Comparison of ENCODE assay signal across 14 cellular contexts in genomic region chr1:116693759-116694482, GRCh38. TPM values are rescaled to one million over a fixed set of nuclear protein-coding genes. Genes with fewer than 3 reads are reported as not detected.
DNase-seq lines count a peak whose midpoint lies in the region; ATAC-seq and TF ChIP-seq lines count a peak whose summit lies in the region.
"Had no signal": no experiment of that assay in that cellular context is flagged by ENCODE, and none has a peak within 500 bp of the region (broad histone marks: within the 10 kb centered on the region; RNA-seq: fewer than 3 reads in every experiment).

No MANE protein-coding gene starts in this region.

- POLR2A ChIA-PET in RWPE1 (lab: Yijun Ruan, JAX; ENCODE audit: low non-redundant PET): no interaction called here

- peak overlapping the region; percentile 96 for H3K27ac ChIP-seq in RWPE1
- no peak overlapping the region for H3K27ac ChIP-seq in uterus
- H3K27ac ChIP-seq: hepatocyte had no signal

- no peaks in the 10 kb centered on the region for H3K9me3 ChIP-seq in uterus

- H3K4me3 Mint-ChIP-seq in osteocyte (ENCODE audit: unreplicated experiment): no peak overlapping the region
- H3K4me3 Mint-ChIP-seq: activated naive CD8-positive, alpha-beta T cell treated with anti-CD3 and anti-CD28 coated beads for 36 hours; stimulated activated naive CD8-positive, alpha-beta T cell treated with anti-CD3 and anti-CD28 coated beads, Interleukin-15, amount 100 ng/mL, for 72 hours had no signal

- H3K27me3 ChIP-seq in uterus: no peaks in the 10 kb centered on the region
- H3K27me3 ChIP-seq: hepatocyte had no signal

- H3K4me1 ChIP-seq in uterus: no peaks in the 10 kb centered on the region

- H3K27ac Mint-ChIP-seq in osteocyte (ENCODE audit: unreplicated experiment): peak overlapping the region; percentile 64
- H3K27ac Mint-ChIP-seq: stimulated activated naive CD8-positive, alpha-beta T cell treated with anti-CD3 and anti-CD28 coated beads, Interleukin-15, amount 100 ng/mL, for 72 hours had no signal

- no peaks in the 10 kb centered on the region for H3K36me3 Mint-ChIP-seq in osteocyte (ENCODE audit: unreplicated experiment)
- H3K36me3 Mint-ChIP-seq: activated naive CD8-positive, alpha-beta T cell treated with anti-CD3 and anti-CD28 coated beads for 36 hours had no signal

- no peak overlapping the region for H3K4me3 ChIP-seq in uterus
- H3K4me3 ChIP-seq: hepatocyte had no signal

- peak; percentile 66 for DNase-seq in ELR (ENCODE audit: low read depth)
- DNase-seq in RWPE1 (ENCODE audit: low spot score): peak; percentile 85
- peak; percentile 41 to 52 for DNase-seq in erythroblast (lab: John Stamatoyannopoulos, UW)
- DNase-seq in osteocyte (ENCODE audit: extremely low spot score, unreplicated experiment): no peak
- DNase-seq in ACHN: no peak
- DNase-seq in activated gamma-delta T cell (lab: John Stamatoyannopoulos, UW): no peak
- DNase-seq in uterus: no peak
- DNase-seq: activated naive CD8-positive, alpha-beta T cell treated with anti-CD3 and anti-CD28 coated beads for 36 hours; Karpas-422; mesendoderm; stimulated activated CD4-positive, alpha-beta T cell treated with anti-CD3 and anti-CD28 coated beads, Interleukin-2, amount 100 ng/mL, for 48 hours; stimulated activated naive CD8-positive, alpha-beta T cell treated with anti-CD3 and anti-CD28 coated beads, Interleukin-15, amount 100 ng/mL, for 72 hours had no signal

- no peaks in the 10 kb centered on the region for H3K9me3 Mint-ChIP-seq in osteocyte (ENCODE audit: unreplicated experiment)
- H3K9me3 Mint-ChIP-seq: activated naive CD8-positive, alpha-beta T cell treated with anti-CD3 and anti-CD28 coated beads for 36 hours had no signal

- no peaks in the 10 kb centered on the region for H3K27me3 Mint-ChIP-seq in osteocyte (ENCODE audit: unreplicated experiment)
- H3K27me3 Mint-ChIP-seq: activated naive CD8-positive, alpha-beta T cell treated with anti-CD3 and anti-CD28 coated beads for 36 hours had no signal

- TF ChIP-seq CTCF in RWPE1 (conservative IDR thresholded peaks at IDR 0.05; ENCODE audit: low read depth): no peak
- no peak for TF ChIP-seq CTCF in osteocyte (IDR thresholded peaks at IDR 0.05)
- TF ChIP-seq CTCF in uterus (IDR thresholded peaks at IDR 0.05): no peak

- intact Hi-C loops in uterus (cut with DNase I; ENCODE audit: low total_unique reads): no loop called here

- ATAC-seq in HG03139 (IDR thresholded peaks at IDR 0.05; ENCODE audit: unreplicated experiment): no peak
- ATAC-seq: stimulated activated naive CD8-positive, alpha-beta T cell treated with anti-CD3 and anti-CD28 coated beads, Interleukin-15, amount 100 ng/mL, for 72 hours had no signal

- CTCF ChIA-PET in RWPE1 (lab: Yijun Ruan, JAX): interaction anchor here (0.8 kb wide), 1 partner anchor 27 kb away, joined by 3 read pairs; no protein-coding TSS in a partner anchor

- TF ChIP-seq POLR2A in erythroblast (IDR thresholded peaks at IDR 0.05; ENCODE audit: low read length) (no peak), uterus (IDR thresholded peaks at IDR 0.05) (no peak)

- peaks cover 69% of the 10 kb centered on the region for H3K4me1 Mint-ChIP-seq in osteocyte (ENCODE audit: unreplicated experiment)
- H3K4me1 Mint-ChIP-seq: activated naive CD8-positive, alpha-beta T cell treated with anti-CD3 and anti-CD28 coated beads for 36 hours; stimulated activated naive CD8-positive, alpha-beta T cell treated with anti-CD3 and anti-CD28 coated beads, Interleukin-15, amount 100 ng/mL, for 72 hours had no signal

- H3K36me3 ChIP-seq in uterus: no peaks in the 10 kb centered on the region

- in situ Hi-C loops in ACHN (cut with HindIII; ENCODE audit: low pct_ligation_motif_present, low pct_unique_long_range_greater_than_20kb, low sequenced_read_pairs): no loop called here

RNA-seq across cellular contexts. Expression of gene IGSF3, which starts 26.4 kb away (rescaled TPM):
- total RNA-seq in osteocyte (43.2 and 51.7 TPM in 2 replicates), uterus (10 to 100 TPM in 2 of 4 donors, 1 to 10 TPM in 2; 3.8 to 35.6 (median 8.4) TPM)

Comparison
In these comparisons a context has a peak if more than half of its experiments do, and no peak if none do; other contexts are left out.
1. DNase-seq: peak in ELR (single experiment), RWPE1 (single experiment) and erythroblast (2 of 2); none in osteocyte (single experiment), ACHN (single experiment), activated gamma-delta T cell (single experiment) and uterus (0 of 2).